ENCODE assay signal across 8 cellular contexts in the genomic region with DNA sequence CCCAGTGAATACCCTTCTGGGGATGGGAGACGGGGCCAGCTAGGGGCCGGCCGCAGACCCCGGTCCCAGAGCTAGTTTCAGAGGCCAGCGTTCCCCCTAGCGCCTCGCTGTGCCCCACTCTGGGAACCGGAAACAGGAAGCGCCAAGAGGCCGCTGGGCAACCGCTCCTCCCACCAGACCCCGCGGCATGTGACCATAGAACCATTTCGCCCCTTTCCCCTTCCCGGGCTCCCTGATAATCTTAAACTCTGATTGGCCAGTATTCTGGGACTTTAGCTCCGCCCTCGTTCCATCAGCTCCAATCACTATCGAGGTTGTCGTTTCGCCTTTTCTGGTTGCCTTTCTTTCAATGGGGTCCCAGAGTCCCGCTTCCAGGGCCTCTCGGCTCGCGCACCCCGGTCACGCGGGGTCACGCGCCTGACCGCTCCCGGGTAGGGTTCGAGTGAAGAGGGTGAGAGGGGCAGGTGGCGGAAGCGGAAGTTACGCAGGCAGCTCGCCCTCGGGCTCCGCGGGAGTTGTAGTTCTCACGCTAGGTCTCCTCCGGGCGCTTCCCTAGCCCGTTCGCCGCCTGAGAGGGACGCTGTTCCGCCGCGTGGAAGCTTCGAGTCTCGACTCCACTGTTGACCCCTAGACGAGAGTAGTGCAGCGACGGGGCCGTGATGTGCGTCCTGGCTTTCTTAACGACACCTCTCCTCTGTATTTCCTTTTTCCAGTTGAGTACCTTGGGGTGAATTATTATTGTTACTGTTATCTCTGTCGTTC. TPM values are rescaled to one million over a fixed set of nuclear protein-coding genes. Genes with fewer than 3 reads are reported as not detected.
DNase-seq lines count a peak whose midpoint lies in the region; ATAC-seq and FAIRE-seq lines count a peak whose summit lies in the region.

Gene M6PR, minus strand, starts transcription at position 121 of the 762 bp plus-strand sequence. CDS start 3,241 bp downstream, outside the sequence.

- H3K27ac Mint-ChIP-seq in effector memory CD8-positive, alpha-beta T cell, result peak within 1 kb of the TSS; percentile 95 to 99

- H3K36me3 Mint-ChIP-seq in effector memory CD8-positive, alpha-beta T cell (ENCODE audit: insufficient read depth), result peaks cover 35% of the 10 kb centered on the region

- no peaks in the 10 kb centered on the region for H3K9me3 Mint-ChIP-seq in effector memory CD8-positive, alpha-beta T cell

- peak; percentile 98 for DNase-seq in Caki2 (ENCODE audit: low read depth)
- DNase-seq in HTR-8/SVneo (ENCODE audit: insufficient read length, low spot score), result peak; percentile 94
- peak; percentile 100 for DNase-seq in NOMO-1 treated with DMSO at 0.1 percent for 48 hours (lab: John Stamatoyannopoulos, UW; ENCODE audit: unreplicated experiment)
- peak; percentile 78 to 83 for DNase-seq in activated CD8-positive, alpha-beta memory T cell treated with anti-CD3 and anti-CD28 coated beads for 4 hours (ENCODE audit: low read depth in 2 of 2)
- DNase-seq in effector memory CD8-positive, alpha-beta T cell, result peak; percentile 81 to 85 (median 82)
- peak; percentile 99 for DNase-seq in medulla oblongata (ENCODE audit: extremely low spot score)
- DNase-seq in stimulated activated CD8-positive, alpha-beta memory T cell treated with anti-CD3 and anti-CD28 coated beads, Interleukin-12 subunit alpha, Interleukin-12 subunit beta, amount 100 ng/mL, for 1 hour (ENCODE audit: low read depth), result peak; percentile 74

- H3K27me3 Mint-ChIP-seq in effector memory CD8-positive, alpha-beta T cell, result no peaks in the 10 kb centered on the region

- peaks cover 50 to 77% of the 10 kb centered on the region in 2 donors for H3K4me1 Mint-ChIP-seq in effector memory CD8-positive, alpha-beta T cell (ENCODE audit: low read depth in 2 of 2)

- FAIRE-seq in HTR-8/SVneo (lab: Jason Lieb, UNC), result peak; percentile 79

- peak; percentile 80 for ATAC-seq in GM21367 (IDR thresholded peaks at IDR 0.05; ENCODE audit: unreplicated experiment)
- ATAC-seq in effector memory CD8-positive, alpha-beta T cell (replicated peaks), result peak; percentile 65

- in situ Hi-C loops in Caki2 (cut with HindIII; ENCODE audit: low pct_unique_long_range_greater_than_20kb, low sequenced_read_pairs), result no loop called here

- H3K4me3 Mint-ChIP-seq in effector memory CD8-positive, alpha-beta T cell, result peak within 1 kb of the TSS; percentile 91 to 92

RNA-seq across cellular contexts. Expression of gene M6PR, which starts in this region (rescaled TPM):
- 157 and 179 TPM in 2 replicates for total RNA-seq in Caki2 (2014; rRNA removed; shearing (Covaris generic); ENCODE audit: low replicate concordance)

Comparison
In these comparisons a context has a peak if more than half of its experiments do, and no peak if none do; other contexts are left out.
1. Peak in every context shown above with its lines: DNase-seq and ATAC-seq.